Comparison of ENCODE assay signal across 18 cellular contexts in genomic region chr6:110390404-110390803, GRCh38. TPM values are rescaled to one million over a fixed set of nuclear protein-coding genes. Genes with fewer than 3 reads are reported as not detected.
DNase-seq lines count a peak whose midpoint lies in the region; ATAC-seq and TF ChIP-seq lines count a peak whose summit lies in the region.
"Had no signal": no experiment of that assay in that cellular context is flagged by ENCODE, and none has a peak within 500 bp of the region (broad histone marks: within the 10 kb centered on the region; RNA-seq: fewer than 3 reads in every experiment).

No MANE protein-coding gene starts in this region.

- H3K9me2 ChIP-seq in HCT116 (ENCODE audit: insufficient read depth) = no peaks in the 10 kb centered on the region

- H3K9me3 ChIP-seq in BLaER1 treated with 17β-estradiol and CSF1 and Interleukin-3, amounts not matched to agents 10 nM and 100 nM (replicated peaks in 1 of 11) = no peaks in the 10 kb centered on the region
- H3K9me3 ChIP-seq in HCT116 (ENCODE audit: control insufficient read depth in 1 of 2, insufficient read depth in 1 of 2, low read depth in 1 of 2, low read length in 2 of 2) = no peaks in the 10 kb centered on the region
- H3K9me3 ChIP-seq: Caco-2, colonic mucosa had no signal

- RAD21 ChIA-PET in HCT116 (lab: Charles Lee; ENCODE audit: low non-redundant PET in 1 of 2, low total read pairs in 2 of 2, uncharacterized antibody in 2 of 2, unreplicated experiment in 2 of 2) = interaction anchor here (1.0 to 1.6 kb wide), 2 partner anchors 351 kb away, joined by 5 to 7 read pairs; no protein-coding TSS in a partner anchor

- no peaks in the 10 kb centered on the region for H4K20me1 ChIP-seq in BLaER1 treated with 17β-estradiol and CSF1 and Interleukin-3, amounts not matched to agents 10 nM and 100 nM
- H4K20me1 ChIP-seq in HCT116 (ENCODE audit: insufficient read depth) = no peaks in the 10 kb centered on the region

- peak overlapping the region in 9 of 11 experiments; percentile 9 to 78 (median 58); a peak in 14 of 22 replicates for H3K4me2 ChIP-seq in BLaER1 treated with 17β-estradiol and CSF1 and Interleukin-3, amounts not matched to agents 10 nM and 100 nM
- no peak overlapping the region for H3K4me2 ChIP-seq in HCT116 (ENCODE audit: low read length)
- H3K4me2 ChIP-seq: PC-9 had no signal

- TF ChIP-seq CTCF in HCT116 (IDR thresholded peaks at IDR 0.05 in 2 of 3, conservative IDR thresholded peaks at IDR 0.05 in 1 of 3; ENCODE audit: borderline replicate concordance in 1 of 3, insufficient read depth in 1 of 3, low read depth in 2 of 3, low read length in 2 of 3) = no peak

- H3K4me3 ChIP-seq in BLaER1 treated with 17β-estradiol and CSF1 and Interleukin-3, amounts not matched to agents 10 nM and 100 nM = no peak overlapping the region
- no peak overlapping the region for H3K4me3 ChIP-seq in HCT116 (replicated peaks in 1 of 2; ENCODE audit: low read depth in 1 of 2, low read length in 2 of 2)
- H3K4me3 ChIP-seq: colonic mucosa, PC-9 had no signal

- CTCF ChIA-PET in HCT116 (lab: Charles Lee) = interaction anchor here (1.1 to 4.9 kb wide), 4 partner anchors 351 to 863 kb away, joined by 3 to 30 read pairs (median 8); no protein-coding TSS in a partner anchor
- CTCF ChIA-PET in activated CD8-positive, alpha-beta T cell treated with anti-CD3 and anti-CD28 coated beads, Interleukin-2, amount 10 ng/mL, durations not matched to agents 7 days and 5 days (lab: Charles Lee) = interaction anchor here (0.9 to 6.1 kb wide), 17 partner anchors 10 to 704 kb away, joined by 3 to 123 read pairs (median 6); partner anchors contain the start of genes CDC40 and WASF1

- no TSS peak for BruUV-seq in HCT116 (replicated peaks; lab: Mats Ljungman, UMichigan)

- H3K36me3 ChIP-seq in BLaER1 treated with 17β-estradiol and CSF1 and Interleukin-3, amounts not matched to agents 10 nM and 100 nM = no peaks in the 10 kb centered on the region
- H3K36me3 ChIP-seq in HCT116 (ENCODE audit: control insufficient read depth in 1 of 2, insufficient read depth in 2 of 2, low read length in 2 of 2) = no peaks in the 10 kb centered on the region
- H3K36me3 ChIP-seq: brain microvascular endothelial cell, colonic mucosa had no signal

- H3K9ac ChIP-seq in BLaER1 treated with 17β-estradiol and CSF1 and Interleukin-3, amounts not matched to agents 10 nM and 100 nM = no peak overlapping the region
- H3K9ac ChIP-seq in HCT116 (ENCODE audit: low read length) = no peak overlapping the region

- no peaks in the 10 kb centered on the region for H3K36me3 Mint-ChIP-seq in activated CD8-positive, alpha-beta T cell treated with anti-CD3 and anti-CD28 coated beads, Interleukin-2, amount 10 ng/mL, durations not matched to agents 7 days and 5 days (ENCODE audit: low read depth)
- H3K36me3 Mint-ChIP-seq in naive thymus-derived CD8-positive, alpha-beta T cell = no peaks in the 10 kb centered on the region
- H3K36me3 Mint-ChIP-seq: activated naive CD4-positive, alpha-beta T cell treated with anti-CD3 and anti-CD28 coated beads, Interleukin-2, amount 50 U/mL, for 72 hours; naive B cell had no signal

- TF ChIP-seq RAD21 in HCT116 (IDR thresholded peaks at IDR 0.05; ENCODE audit: low read depth) = no peak

- no peaks in the 10 kb centered on the region for H3K9me3 Mint-ChIP-seq in activated CD8-positive, alpha-beta T cell treated with anti-CD3 and anti-CD28 coated beads, Interleukin-2, amount 10 ng/mL, durations not matched to agents 7 days and 5 days (ENCODE audit: insufficient read depth)
- no peaks in the 10 kb centered on the region for H3K9me3 Mint-ChIP-seq in naive thymus-derived CD8-positive, alpha-beta T cell
- H3K9me3 Mint-ChIP-seq: activated B cell treated with CpG ODN at 0.5 μM for 24 hours; activated naive CD4-positive, alpha-beta T cell treated with anti-CD3 and anti-CD28 coated beads, Interleukin-2, amount 50 U/mL, for 72 hours; endodermal cell; naive B cell had no signal

- H3K27ac ChIP-seq in BLaER1 treated with 17β-estradiol and CSF1 and Interleukin-3, amounts not matched to agents 10 nM and 100 nM = no peak overlapping the region
- H3K27ac ChIP-seq in HCT116 (ENCODE audit: low read depth, low read length) = no peak overlapping the region
- H3K27ac ChIP-seq: brain microvascular endothelial cell, colonic mucosa, PC-9 had no signal

- H3K27ac Mint-ChIP-seq in activated CD8-positive, alpha-beta T cell treated with anti-CD3 and anti-CD28 coated beads, Interleukin-2, amount 10 ng/mL, durations not matched to agents 7 days and 5 days = peak overlapping the region; percentile 35
- H3K27ac Mint-ChIP-seq in naive thymus-derived CD8-positive, alpha-beta T cell = peak overlapping the region; percentile 76 to 97 (median 90)
- H3K27ac Mint-ChIP-seq: activated B cell treated with CpG ODN at 0.5 μM for 24 hours; activated naive CD4-positive, alpha-beta T cell treated with anti-CD3 and anti-CD28 coated beads, Interleukin-2, amount 50 U/mL, for 72 hours; endodermal cell had no signal

- H3K4me1 ChIP-seq in BLaER1 treated with 17β-estradiol and CSF1 and Interleukin-3, amounts not matched to agents 10 nM and 100 nM = peaks cover 0 to 26% (median 13%) of the 10 kb centered on the region in 10 experiments; a peak in 16 of 20 replicates
- H3K4me1 ChIP-seq in HCT116 (ENCODE audit: control insufficient read depth in 1 of 2, insufficient read depth in 2 of 2, low read length in 2 of 2) = no peaks in the 10 kb centered on the region
- H3K4me1 ChIP-seq: colonic mucosa had no signal

- no peaks in the 10 kb centered on the region for H3K27me3 Mint-ChIP-seq in activated CD8-positive, alpha-beta T cell treated with anti-CD3 and anti-CD28 coated beads, Interleukin-2, amount 10 ng/mL, durations not matched to agents 7 days and 5 days (ENCODE audit: low read depth)
- H3K27me3 Mint-ChIP-seq in naive thymus-derived CD8-positive, alpha-beta T cell = no peaks in the 10 kb centered on the region
- H3K27me3 Mint-ChIP-seq: activated B cell treated with CpG ODN at 0.5 μM for 24 hours, naive B cell had no signal

- no peak for ATAC-seq in HCT116
- ATAC-seq in activated CD8-positive, alpha-beta T cell treated with anti-CD3 and anti-CD28 coated beads, Interleukin-2, amount 10 ng/mL, durations not matched to agents 7 days and 5 days = peak; percentile 37
- peak; percentile 69 to 82 for ATAC-seq in naive thymus-derived CD8-positive, alpha-beta T cell

- POLR2A ChIA-PET in HCT116 (lab: Charles Lee) = no interaction called here
- POLR2A ChIA-PET in activated CD8-positive, alpha-beta T cell treated with anti-CD3 and anti-CD28 coated beads, Interleukin-2, amount 10 ng/mL, durations not matched to agents 7 days and 5 days (lab: Charles Lee) = interaction anchor here (2.2 kb wide), 1 partner anchor 350 kb away, joined by 5 read pairs; no protein-coding TSS in a partner anchor
- POLR2A ChIA-PET in naive thymus-derived CD8-positive, alpha-beta T cell (lab: Charles Lee) = interaction anchor here (0.7 to 4.2 kb wide), 14 partner anchors 23 to 1008 kb away, joined by 3 to 38 read pairs (median 3); partner anchors contain the start of genes AK9, CD164, CDC40 and CDK19

- H3K4me3 Mint-ChIP-seq in activated CD8-positive, alpha-beta T cell treated with anti-CD3 and anti-CD28 coated beads, Interleukin-2, amount 10 ng/mL, durations not matched to agents 7 days and 5 days = no peak overlapping the region
- H3K4me3 Mint-ChIP-seq in naive thymus-derived CD8-positive, alpha-beta T cell = peak overlapping the region; percentile 13 to 80 (median 66)
- H3K4me3 Mint-ChIP-seq: activated B cell treated with CpG ODN at 0.5 μM for 24 hours, endodermal cell, naive B cell had no signal

- no peaks in the 10 kb centered on the region for H3K27me3 ChIP-seq in BLaER1 treated with 17β-estradiol and CSF1 and Interleukin-3, amounts not matched to agents 10 nM and 100 nM
- no peaks in the 10 kb centered on the region for H3K27me3 ChIP-seq in HCT116 (ENCODE audit: insufficient read depth, low read length)
- H3K27me3 ChIP-seq: brain microvascular endothelial cell, colonic mucosa had no signal

- no peaks in the 10 kb centered on the region for H3K79me2 ChIP-seq in HCT116 (ENCODE audit: insufficient read depth, low read length)

- intact Hi-C loops in HCT116 (cut with micrococcal nuclease) = loop anchor here (1.0 to 5.0 kb wide), 5 partner anchors 212 to 864 kb away; no protein-coding TSS in a partner anchor

- peak overlapping the region; percentile 83 for H2AFZ ChIP-seq in HCT116 (ENCODE audit: low read depth, low read length, poor library complexity, severe bottlenecking)
- H2AFZ ChIP-seq: PC-9 had no signal

- TF ChIP-seq POLR2A in HCT116 (IDR thresholded peaks at IDR 0.05; ENCODE audit: borderline replicate concordance, extremely low read depth, insufficient read depth, insufficient read length) = no peak

- DNase-seq in HCT116 (ENCODE audit: low read depth, low spot score) (no peak), A172 (ENCODE audit: low spot score) (no peak), AG08396 (ENCODE audit: low spot score) (no peak)
- DNase-seq in activated CD8-positive, alpha-beta T cell treated with anti-CD3 and anti-CD28 coated beads, Interleukin-2, amount 10 ng/mL, durations not matched to agents 7 days and 5 days = peak; percentile 40
- DNase-seq in naive thymus-derived CD8-positive, alpha-beta T cell = peak in 4 of 10 donors; percentile 41 to 62 (median 55)
- no peak for DNase-seq in NK-92 treated with Interleukin-12 subunit alpha and Interleukin-12 subunit beta, amount 100 ng/mL, for 24 hours (lab: John Stamatoyannopoulos, UW)
- DNase-seq: activated B cell treated with CpG ODN at 0.5 μM for 24 hours, endodermal cell, SIG-M5 had no signal

- peaks cover 23% of the 10 kb centered on the region for H3K4me1 Mint-ChIP-seq in activated CD8-positive, alpha-beta T cell treated with anti-CD3 and anti-CD28 coated beads, Interleukin-2, amount 10 ng/mL, durations not matched to agents 7 days and 5 days (ENCODE audit: low read depth)
- H3K4me1 Mint-ChIP-seq in naive thymus-derived CD8-positive, alpha-beta T cell = peaks cover 25 to 44% (median 35%) of the 10 kb centered on the region in 4 donors
- H3K4me1 Mint-ChIP-seq: activated B cell treated with CpG ODN at 0.5 μM for 24 hours had no signal

TF ChIP-seq in HCT116, 20 proteins besides CTCF, POLR2A, EP300 and RAD21 (continues in another document):
- no peak for TF ChIP-seq YY1 (IDR thresholded peaks at IDR 0.05; ENCODE audit: extremely low read depth, insufficient replicate concordance, low read depth, low read length)

RNA-seq across cellular contexts. Expression of gene DDO, which starts 25.0 kb away (rescaled TPM):
- total RNA-seq in HCT116 (2021; ENCODE audit: unreplicated experiment) = not detected
- polyA plus RNA-seq in HCT116 (2012) = 0.05 TPM in 1 of 2 replicates, not detected in the other
- total RNA-seq in activated CD8-positive, alpha-beta T cell treated with anti-CD3 and anti-CD28 coated beads, Interleukin-2, amount 10 ng/mL, durations not matched to agents 7 days and 5 days = not detected
- not detected for total RNA-seq in naive thymus-derived CD8-positive, alpha-beta T cell
- not detected for polyA plus RNA-seq in naive thymus-derived CD8-positive, alpha-beta T cell
- total RNA-seq in A172 (2014; rRNA removed; shearing (Covaris generic)) = 3.5 and 6.0 TPM in 2 replicates
- total RNA-seq: activated B cell treated with CpG ODN at 0.5 μM for 24 hours; activated CD8-positive, alpha-beta memory T cell treated with anti-CD3 and anti-CD28 coated beads for 36 hours; Caco-2; endodermal cell; T-helper 2 cell treated with Interferon-gamma antibody and Interleukin-4, amounts not matched to agents 100 ng/mL and 5 ng/mL, for 36 hours had no signal

RNA-seq across cellular contexts. Expression of gene METTL24, which starts 32.3 kb away (rescaled TPM):
- total RNA-seq in HCT116 (2021; ENCODE audit: unreplicated experiment) = not detected
- not detected in 2 replicates for polyA plus RNA-seq in HCT116 (2012)
- total RNA-seq in activated CD8-positive, alpha-beta T cell treated with anti-CD3 and anti-CD28 coated beads, Interleukin-2, amount 10 ng/mL, durations not matched to agents 7 days and 5 days = not detected
- 1 to 10 TPM; 1.2 to 2.0 TPM for total RNA-seq in naive thymus-derived CD8-positive, alpha-beta T cell
- 1 to 10 TPM in 1 of 3 donors, under 1 TPM in 1, not detected in 1; 0.58 to 1.3 TPM for polyA plus RNA-seq in naive thymus-derived CD8-positive, alpha-beta T cell
- not detected in 2 replicates for total RNA-seq in A172 (2014; rRNA removed; shearing (Covaris generic))
- total RNA-seq: activated B cell treated with CpG ODN at 0.5 μM for 24 hours; activated CD8-positive, alpha-beta memory T cell treated with anti-CD3 and anti-CD28 coated beads for 36 hours; activated naive CD4-positive, alpha-beta T cell treated with anti-CD3 and anti-CD28 coated beads, Interleukin-2, amount 50 U/mL, for 72 hours; Caco-2; PC-9; T-helper 2 cell treated with Interferon-gamma antibody and Interleukin-4, amounts not matched to agents 100 ng/mL and 5 ng/mL, for 36 hours had no signal
